Comparison of ENCODE assay signal across 8 cellular contexts in genomic region chr17:64411999-64412771, GRCh38. TPM values are rescaled to one million over a fixed set of nuclear protein-coding genes. Genes with fewer than 3 reads are reported as not detected.
A peak's percentile ranks its signal among the peaks of the same experiment; 100 is the strongest.
DNase-seq lines count a peak whose midpoint lies in the region; ATAC-seq and TF ChIP-seq lines count a peak whose summit lies in the region.

No MANE protein-coding gene starts in this region.

- CTCF ChIA-PET in PC-3 (lab: Charles Lee): no interaction called here

- H3K36me3 Mint-ChIP-seq in stimulated activated naive CD8-positive, alpha-beta T cell treated with anti-CD3 and anti-CD28 coated beads, Interleukin-15, Interleukin-2, amounts not matched to agents 100 ng/mL and 50 ng/mL, for 24 hours (ENCODE audit: low read depth): no peaks in the 10 kb centered on the region

- peak overlapping the region; percentile 49 for H3K27ac Mint-ChIP-seq in stimulated activated naive CD8-positive, alpha-beta T cell treated with anti-CD3 and anti-CD28 coated beads, Interleukin-15, Interleukin-2, amounts not matched to agents 100 ng/mL and 50 ng/mL, for 24 hours

- no peaks in the 10 kb centered on the region for H3K79me2 ChIP-seq in PC-3 (ENCODE audit: low read length)

- no peak for DNase-seq in stimulated activated naive CD8-positive, alpha-beta T cell treated with anti-CD3 and anti-CD28 coated beads, Interleukin-15, Interleukin-2, amounts not matched to agents 100 U/mL and 50 U/mL, for 24 hours
- DNase-seq in amniotic epithelial cell (ENCODE audit: low read depth) (peak; percentile 63), hypothalamus (lab: John Stamatoyannopoulos, UW) (peak in 32 of 51 donors; percentile 11 to 72 (median 40)), PC-3 (no peak), HUDEP-2 (lab: John Stamatoyannopoulos, UW; ENCODE audit: unreplicated experiment in 76 of 76) (no peak)
- DNase-seq in effector CD4-positive, alpha-beta T cell: no peak

- H3K9me3 Mint-ChIP-seq in stimulated activated naive CD8-positive, alpha-beta T cell treated with anti-CD3 and anti-CD28 coated beads, Interleukin-15, Interleukin-2, amounts not matched to agents 100 ng/mL and 50 ng/mL, for 24 hours: no peaks in the 10 kb centered on the region

- no peak for ATAC-seq in stimulated activated naive CD8-positive, alpha-beta T cell treated with anti-CD3 and anti-CD28 coated beads, Interleukin-15, Interleukin-2, amounts not matched to agents 100 U/mL and 50 U/mL, for 24 hours
- no peak for ATAC-seq in PC-3

- no peaks in the 10 kb centered on the region for H3K27me3 Mint-ChIP-seq in stimulated activated naive CD8-positive, alpha-beta T cell treated with anti-CD3 and anti-CD28 coated beads, Interleukin-15, Interleukin-2, amounts not matched to agents 100 ng/mL and 50 ng/mL, for 24 hours

- peak overlapping the region; percentile 2 for H3K4me3 ChIP-seq in rectal smooth muscle tissue (ENCODE audit: low read length)
- H3K4me3 ChIP-seq in PC-3 (ENCODE audit: low read length): no peak overlapping the region

- H3K27ac ChIP-seq in rectal smooth muscle tissue (ENCODE audit: low read depth, low read length): no peak overlapping the region
- no peak overlapping the region for H3K27ac ChIP-seq in PC-3 (ENCODE audit: low read length)

- H3K4me2 ChIP-seq in PC-3 (ENCODE audit: low read length): no peak overlapping the region

- no TSS peak for BruUV-seq in PC-3 (replicated peaks; lab: Mats Ljungman, UMichigan)

- no peak for TF ChIP-seq CTCF in PC-3 (conservative IDR thresholded peaks at IDR 0.05; ENCODE audit: low read depth, low read length)

- H3K4me1 Mint-ChIP-seq in stimulated activated naive CD8-positive, alpha-beta T cell treated with anti-CD3 and anti-CD28 coated beads, Interleukin-15, Interleukin-2, amounts not matched to agents 100 ng/mL and 50 ng/mL, for 24 hours (ENCODE audit: low read depth): peaks cover 29% of the 10 kb centered on the region

- H3K27me3 ChIP-seq in rectal smooth muscle tissue (ENCODE audit: control insufficient read depth, insufficient read depth, low read length) (no peaks in the 10 kb centered on the region), PC-3 (ENCODE audit: low read length) (no peaks in the 10 kb centered on the region)

- H3K9ac ChIP-seq in rectal smooth muscle tissue (ENCODE audit: low read length) (no peak overlapping the region), PC-3 (ENCODE audit: low read length) (no peak overlapping the region)

- no peaks in the 10 kb centered on the region for H3K9me3 ChIP-seq in PC-3 (ENCODE audit: low read length)

- no peak overlapping the region for H2AFZ ChIP-seq in PC-3 (ENCODE audit: low read length)

- no peaks in the 10 kb centered on the region for H3K9me2 ChIP-seq in PC-3 (replicated peaks; ENCODE audit: low read length)

- no peaks in the 10 kb centered on the region for H4K20me1 ChIP-seq in PC-3 (ENCODE audit: low read length)

- intact Hi-C loops in PC-3 (cut with micrococcal nuclease): no loop called here

- H3F3A ChIP-seq in PC-3 (ENCODE audit: low read length, unreplicated experiment): no peaks in the 10 kb centered on the region

- H3K4me3 Mint-ChIP-seq in stimulated activated naive CD8-positive, alpha-beta T cell treated with anti-CD3 and anti-CD28 coated beads, Interleukin-15, Interleukin-2, amounts not matched to agents 100 ng/mL and 50 ng/mL, for 24 hours: peak overlapping the region; percentile 46

- H3K4me1 ChIP-seq in rectal smooth muscle tissue (ENCODE audit: control insufficient read depth, insufficient read depth, low read length) (no peaks in the 10 kb centered on the region), PC-3 (ENCODE audit: insufficient read depth, low read length) (peaks cover 5% of the 10 kb centered on the region; the same call in 1 of the 2 replicates)

- H3K36me3 ChIP-seq in rectal smooth muscle tissue (ENCODE audit: control insufficient read depth, insufficient read depth, low read length): no peaks in the 10 kb centered on the region
- no peaks in the 10 kb centered on the region for H3K36me3 ChIP-seq in PC-3 (ENCODE audit: low read depth, low read length)

- POLR2A ChIA-PET in PC-3 (lab: Charles Lee; ENCODE audit: unreplicated experiment): interaction anchor here (0.5 kb wide), 1 partner anchor 9 kb away, joined by 19 read pairs; no protein-coding TSS in a partner anchor

RNA-seq across cellular contexts. Expression of gene PECAM1, which starts 21.5 kb away (rescaled TPM):
- total RNA-seq in PC-3 (2014; rRNA removed): 2.3 and 2.4 TPM in 2 replicates

RNA-seq across cellular contexts. Expression of gene MILR1, which starts 36.7 kb away (rescaled TPM):
- total RNA-seq in PC-3 (2014; rRNA removed): 10.1 and 13.3 TPM in 2 replicates

Comparison
In these comparisons a context has a peak if more than half of its experiments do, and no peak if none do; other contexts are left out.
1. DNase-seq: peak in amniotic epithelial cell (single experiment) and hypothalamus (32 of 51); none in stimulated activated naive CD8-positive, alpha-beta T cell treated with anti-CD3 and anti-CD28 coated beads, Interleukin-15, Interleukin-2, amounts not matched to agents 100 U/mL and 50 U/mL, for 24 hours (single experiment), PC-3 (single experiment), effector CD4-positive, alpha-beta T cell (single experiment) and HUDEP-2 (0 of 76).